In the genomic region with DNA sequence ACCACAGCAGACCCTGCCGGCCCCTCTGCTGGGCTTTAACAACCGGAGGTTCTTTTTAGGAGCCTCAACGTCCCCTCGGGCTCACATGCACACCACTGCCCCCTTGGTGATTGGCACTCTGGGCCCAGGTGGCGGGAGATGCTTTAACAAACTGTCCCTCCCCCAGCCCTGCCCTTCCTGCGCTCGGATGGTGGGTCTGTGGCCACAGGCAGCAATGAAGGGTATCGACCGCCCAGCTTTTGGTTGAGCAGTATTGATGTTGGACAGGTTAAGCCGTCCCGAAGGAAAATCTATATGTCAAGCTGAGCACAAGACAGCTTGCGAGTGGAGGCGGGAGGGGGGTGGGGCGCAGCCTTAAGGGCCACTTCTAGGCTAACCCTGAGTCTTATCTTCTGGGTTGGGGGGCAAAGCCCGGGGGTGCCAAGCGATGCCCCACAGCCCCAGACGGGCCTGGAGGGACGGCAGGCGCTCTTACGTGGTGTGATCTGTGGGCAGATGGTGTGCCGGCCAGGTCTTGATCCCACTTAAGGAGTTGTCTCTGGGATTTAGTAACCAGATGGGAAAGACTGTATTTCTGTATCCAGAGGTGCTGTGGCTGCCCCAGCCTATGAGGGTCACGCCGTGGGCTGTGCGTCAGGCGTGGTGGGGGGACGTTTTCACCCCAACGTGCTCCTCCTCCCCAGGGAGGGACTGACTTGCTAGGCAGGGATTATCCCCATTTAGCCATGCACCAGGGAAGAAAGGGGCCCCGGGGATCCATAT, we compare ENCODE assay signal across 17 cellular contexts. TPM values are rescaled to one million over a fixed set of nuclear protein-coding genes. Genes with fewer than 3 reads are reported as not detected.
DNase-seq lines count a peak whose midpoint lies in the region; ATAC-seq, FAIRE-seq and TF ChIP-seq lines count a peak whose summit lies in the region.
"Had no signal": no experiment of that assay in that cellular context is flagged by ENCODE, and none has a peak within 500 bp of the region (broad histone marks: within the 10 kb centered on the region; RNA-seq: fewer than 3 reads in every experiment).

No MANE protein-coding gene starts in this region.

- no peak overlapping the region for H3K23ac ChIP-seq in mesenchymal stem cell (ENCODE audit: low read length in 2 of 2)

- H3K27ac ChIP-seq in BLaER1 treated with 17β-estradiol and CSF1 and Interleukin-3, amounts not matched to agents 10 nM and 100 nM, result no peak overlapping the region
- H3K27ac ChIP-seq in K562 (ENCODE audit: extremely low read depth, low read depth, low read length), result peak overlapping the region; percentile 76
- H3K27ac ChIP-seq in neural progenitor cell, result no peak overlapping the region
- H3K27ac ChIP-seq in smooth muscle cell (ENCODE audit: low read depth), result no peak overlapping the region
- no peak overlapping the region for H3K27ac ChIP-seq in mesenchymal stem cell (ENCODE audit: low read length, poor library complexity, severe bottlenecking)
- H3K27ac ChIP-seq: RWPE1 had no signal

- H3K18ac ChIP-seq in mesenchymal stem cell (ENCODE audit: low read depth in 1 of 2, low read length in 2 of 2), result no peak overlapping the region

- no peaks in the 10 kb centered on the region for H3K9me3 ChIP-seq in BLaER1 treated with 17β-estradiol and CSF1 and Interleukin-3, amounts not matched to agents 10 nM and 100 nM (replicated peaks in 1 of 11)
- H3K9me3 ChIP-seq in Loucy (ENCODE audit: insufficient read depth, low read depth, low read length), result no peaks in the 10 kb centered on the region
- H3K9me3 ChIP-seq in K562 (replicated peaks; ENCODE audit: control insufficient read depth, insufficient read depth, low read depth, low read length), result no peaks in the 10 kb centered on the region
- no peaks in the 10 kb centered on the region for H3K9me3 ChIP-seq in neural progenitor cell (ENCODE audit: low read depth)
- no peaks in the 10 kb centered on the region for H3K9me3 ChIP-seq in smooth muscle cell (replicated peaks; ENCODE audit: low read depth)
- no peaks in the 10 kb centered on the region for H3K9me3 ChIP-seq in mesenchymal stem cell (ENCODE audit: control insufficient read depth, low read length)
- H3K9me3 ChIP-seq: MG63 had no signal

- no peak overlapping the region for H3K4me3 Mint-ChIP-seq in neural progenitor cell

- peaks cover 83 to 100% (median 94%) of the 10 kb centered on the region in 11 experiments for H4K20me1 ChIP-seq in BLaER1 treated with 17β-estradiol and CSF1 and Interleukin-3, amounts not matched to agents 10 nM and 100 nM
- H4K20me1 ChIP-seq in Loucy (ENCODE audit: insufficient read depth, low read length, poor library complexity, severe bottlenecking) (peaks cover 98% of the 10 kb centered on the region), K562 (replicated peaks; ENCODE audit: control insufficient read depth, insufficient read depth, low read length) (peaks cover 96% of the 10 kb centered on the region), neural progenitor cell (ENCODE audit: low read depth) (peaks cover 86% of the 10 kb centered on the region), smooth muscle cell (ENCODE audit: low read depth) (peaks cover 100% of the 10 kb centered on the region)

- intact Hi-C loops in K562 (cut with micrococcal nuclease), result loop anchor here (10.0 kb wide), 1 partner anchor 314 kb away; no protein-coding TSS in a partner anchor

- H3K4me2 ChIP-seq in BLaER1 treated with 17β-estradiol and CSF1 and Interleukin-3, amounts not matched to agents 10 nM and 100 nM, result peak overlapping the region; percentile 87 to 99 (median 98); a peak in 21 of 22 replicates
- peak overlapping the region; percentile 82 for H3K4me2 ChIP-seq in Loucy (ENCODE audit: low read depth, low read length, poor library complexity, severe bottlenecking)
- peak overlapping the region; percentile 58 for H3K4me2 ChIP-seq in K562 (ENCODE audit: insufficient read depth, low read length)
- H3K4me2 ChIP-seq in neural progenitor cell, result peak overlapping the region; percentile 41
- H3K4me2 ChIP-seq in smooth muscle cell, result no peak overlapping the region
- H3K4me2 ChIP-seq in mesenchymal stem cell (ENCODE audit: low read length, poor library complexity, severe bottlenecking), result no peak overlapping the region

- no peak overlapping the region for H3K27ac Mint-ChIP-seq in neural progenitor cell

- no peak for TF ChIP-seq EP300 in K562 (IDR thresholded peaks at IDR 0.05; ENCODE audit: low read length)

- TF ChIP-seq CTCF in Loucy (conservative IDR thresholded peaks at IDR 0.05; ENCODE audit: low read length) (no peak), K562 (IDR thresholded peaks at IDR 0.05 in 2 of 3, conservative IDR thresholded peaks at IDR 0.05 in 1 of 3; ENCODE audit: insufficient read depth in 2 of 3, low read depth in 1 of 3, low read length in 3 of 3) (no peak), neural progenitor cell (IDR thresholded peaks at IDR 0.05) (no peak), smooth muscle cell (IDR thresholded peaks at IDR 0.05; ENCODE audit: borderline replicate concordance, insufficient read depth, poor library complexity, severe bottlenecking) (no peak)

- FAIRE-seq in K562 (lab: Jason Lieb, UNC), result no peak
- FAIRE-seq: A204.1 had no signal

- peaks cover 20% of the 10 kb centered on the region for H3K27me3 Mint-ChIP-seq in neural progenitor cell (ENCODE audit: insufficient read depth, low read depth)

- in situ Hi-C loops in K562 (cut with MboI), result no loop called here

- peaks cover 0 to 43% (median 26%) of the 10 kb centered on the region in 11 experiments; a peak in 16 of 22 replicates for H3K36me3 ChIP-seq in BLaER1 treated with 17β-estradiol and CSF1 and Interleukin-3, amounts not matched to agents 10 nM and 100 nM
- H3K36me3 ChIP-seq in Loucy (ENCODE audit: insufficient read depth, low read length) (peaks cover 61% of the 10 kb centered on the region; the same call in 1 of the 2 replicates), K562 (ENCODE audit: control insufficient read depth, insufficient read depth, low read length) (peaks cover 87% of the 10 kb centered on the region), neural progenitor cell (no peaks in the 10 kb centered on the region), smooth muscle cell (ENCODE audit: low read depth) (no peaks in the 10 kb centered on the region), mesenchymal stem cell (ENCODE audit: control insufficient read depth in 1 of 2, insufficient read depth in 2 of 2, low read depth in 1 of 2, low read length in 2 of 2) (peaks cover 0 to 36% of the 10 kb centered on the region in 2 experiments)

- H3K79me2 ChIP-seq in Loucy (ENCODE audit: insufficient read depth, low read length) (peaks cover 100% of the 10 kb centered on the region), K562 (ENCODE audit: control insufficient read depth, insufficient read depth, low read length) (peaks cover 100% of the 10 kb centered on the region), neural progenitor cell (ENCODE audit: low read depth) (peaks cover 83% of the 10 kb centered on the region), smooth muscle cell (ENCODE audit: low read depth) (peaks cover 49% of the 10 kb centered on the region)

- no peak overlapping the region for H2BK12ac ChIP-seq in mesenchymal stem cell (ENCODE audit: low read length in 2 of 2)

- H4K91ac ChIP-seq in mesenchymal stem cell (ENCODE audit: low read length), result no peak overlapping the region

- H2BK5ac ChIP-seq in mesenchymal stem cell (ENCODE audit: low read depth, low read length, poor library complexity, severe bottlenecking), result no peak overlapping the region

- H3K9ac ChIP-seq in BLaER1 treated with 17β-estradiol and CSF1 and Interleukin-3, amounts not matched to agents 10 nM and 100 nM, result peak overlapping the region in 4 of 11 experiments; percentile 22 to 38 (median 29); a peak in 5 of 22 replicates
- H3K9ac ChIP-seq in Loucy (ENCODE audit: low read depth, low read length, poor library complexity, severe bottlenecking) (no peak overlapping the region), K562 (ENCODE audit: insufficient read depth in 1 of 2, low read depth in 2 of 2, low read length in 2 of 2) (peak overlapping the region; percentile 56 to 82; a peak in 3 of 4 replicates), neural progenitor cell (no peak overlapping the region), smooth muscle cell (ENCODE audit: low read depth) (no peak overlapping the region), mesenchymal stem cell (ENCODE audit: low read length) (no peak overlapping the region)

- H2AK5ac ChIP-seq in mesenchymal stem cell (ENCODE audit: low read length, severe bottlenecking), result no peak overlapping the region

- H3K4me1 Mint-ChIP-seq in neural progenitor cell, result peaks cover 44% of the 10 kb centered on the region

- 69% methylated on average over 25 of the region's 28 CpGs for WGBS in K562 (ENCODE audit: insufficient coverage, low coverage, missing lambda C conversion rate)
- WGBS in smooth muscle cell (ENCODE audit: low lambda C conversion rate), result 93% methylated on average over 28 of the region's 28 CpGs
- WGBS in mesenchymal stem cell, result 92% methylated on average over 27 of the region's 28 CpGs

- POLR2A ChIA-PET in K562 (lab: Yijun Ruan, JAX), result interaction anchor here (0.6 to 0.9 kb wide), 2 partner anchors 13 to 267 kb away, joined by 3 read pairs; no protein-coding TSS in a partner anchor

- TF ChIP-seq POLR2A in K562 (conservative IDR thresholded peaks at IDR 0.05), result peak; percentile 19; the same call in 1 of the 2 replicates

- H2BK120ac ChIP-seq in mesenchymal stem cell (ENCODE audit: low read depth, low read length), result no peak overlapping the region

- H2AFZ ChIP-seq in Loucy (ENCODE audit: low read length) (no peak overlapping the region), K562 (ENCODE audit: low read depth, low read length) (no peak overlapping the region), neural progenitor cell (replicated peaks) (no peak overlapping the region), smooth muscle cell (ENCODE audit: low read depth) (no peak overlapping the region), mesenchymal stem cell (ENCODE audit: low read depth, low read length) (no peak overlapping the region)

- DNase-seq in K562 (ENCODE audit: extremely low read depth in 1 of 4, low spot score in 3 of 4) (no peak), neural progenitor cell (ENCODE audit: low spot score) (no peak), GOT3 (lab: John Stamatoyannopoulos, UW) (no peak), smooth muscle cell (lab: John Stamatoyannopoulos, UW; ENCODE audit: unreplicated experiment) (no peak), NCI-H1105 (lab: John Stamatoyannopoulos, UW) (no peak), mesenchymal stem cell (no peak)
- DNase-seq: COR-L47; MG63; NCI-H1092 treated with DMSO at 0.1 percent for 48 hours; NCI-H1694; NCI-H510A treated with DMSO at 0.1 percent for 48 hours; NK-92 treated with Interleukin-12 subunit alpha and Interleukin-12 subunit beta, amount 100 ng/mL, for 24 hours; SW 1271 had no signal

- TF ChIP-seq RAD21 in K562 (CRISPR knock-in tag; conservative IDR thresholded peaks at IDR 0.05 in 1 of 2, IDR thresholded peaks at IDR 0.05 in 1 of 2), result no peak

- no peak overlapping the region for H4K8ac ChIP-seq in mesenchymal stem cell (ENCODE audit: low read length)

- peaks cover 9% of the 10 kb centered on the region for H3K36me3 Mint-ChIP-seq in neural progenitor cell

- no TSS peak for BruUV-seq in K562 (replicated peaks; lab: Mats Ljungman, UMichigan)

- H3K4me3 ChIP-seq in BLaER1 treated with 17β-estradiol and CSF1 and Interleukin-3, amounts not matched to agents 10 nM and 100 nM, result no peak overlapping the region
- no peak overlapping the region for H3K4me3 ChIP-seq in Loucy (ENCODE audit: low read length, poor library complexity, severe bottlenecking)
- H3K4me3 ChIP-seq in K562, result no peak overlapping the region
- H3K4me3 ChIP-seq in neural progenitor cell, result no peak overlapping the region
- H3K4me3 ChIP-seq in smooth muscle cell, result no peak overlapping the region
- no peak overlapping the region for H3K4me3 ChIP-seq in mesenchymal stem cell (ENCODE audit: insufficient read depth in 1 of 2, low read depth in 1 of 2, low read length in 2 of 2)
- H3K4me3 ChIP-seq: MG63 had no signal

- H2BK15ac ChIP-seq in mesenchymal stem cell (ENCODE audit: low read depth, poor library complexity, severe bottlenecking), result no peak overlapping the region

- H3K14ac ChIP-seq in mesenchymal stem cell (ENCODE audit: low read length in 2 of 2), result no peak overlapping the region

- ATAC-seq in K562, result no peak

- H3K79me1 ChIP-seq in mesenchymal stem cell (replicated peaks; ENCODE audit: low read length, poor library complexity, severe bottlenecking), result peaks cover 68% of the 10 kb centered on the region

- H3K27me3 ChIP-seq in BLaER1 treated with 17β-estradiol and CSF1 and Interleukin-3, amounts not matched to agents 10 nM and 100 nM, result no peaks in the 10 kb centered on the region
- H3K27me3 ChIP-seq in Loucy (ENCODE audit: insufficient read depth, low read length, poor library complexity, severe bottlenecking), result no peaks in the 10 kb centered on the region
- H3K27me3 ChIP-seq in K562 (ENCODE audit: control insufficient read depth in 2 of 2, insufficient read depth in 2 of 2, low read length in 2 of 2), result no peaks in the 10 kb centered on the region
- no peaks in the 10 kb centered on the region for H3K27me3 ChIP-seq in neural progenitor cell
- H3K27me3 ChIP-seq in smooth muscle cell (ENCODE audit: low read depth), result no peaks in the 10 kb centered on the region
- no peaks in the 10 kb centered on the region for H3K27me3 ChIP-seq in mesenchymal stem cell (ENCODE audit: control insufficient read depth in 1 of 2, insufficient read depth in 1 of 2, low read length in 2 of 2)
- H3K27me3 ChIP-seq: MG63 had no signal

- no peak overlapping the region for H3K4ac ChIP-seq in mesenchymal stem cell (ENCODE audit: low read depth in 1 of 2, low read length in 2 of 2)

- H3F3A ChIP-seq in Loucy (ENCODE audit: low read depth) (no peaks in the 10 kb centered on the region), neural progenitor cell (ENCODE audit: low read depth) (peaks cover 32% of the 10 kb centered on the region), smooth muscle cell (ENCODE audit: low read depth) (peaks cover 6% of the 10 kb centered on the region)

- no peaks in the 10 kb centered on the region for H3K9me2 ChIP-seq in Loucy (replicated peaks; ENCODE audit: low read depth, low read length)

- H3K9me1 ChIP-seq in K562 (ENCODE audit: control insufficient read depth, insufficient read depth, low read length), result peaks cover 47% of the 10 kb centered on the region

- H3K4me1 ChIP-seq in BLaER1 treated with 17β-estradiol and CSF1 and Interleukin-3, amounts not matched to agents 10 nM and 100 nM, result peaks cover 59 to 98% (median 95%) of the 10 kb centered on the region in 10 experiments
- H3K4me1 ChIP-seq in Loucy (ENCODE audit: insufficient read depth, low read length, poor library complexity, severe bottlenecking) (peaks cover 54% of the 10 kb centered on the region), K562 (replicated peaks in 1 of 2; ENCODE audit: control insufficient read depth in 2 of 2, insufficient read depth in 2 of 2, low read length in 2 of 2) (peaks cover 68 to 91% of the 10 kb centered on the region in 2 experiments), neural progenitor cell (peaks cover 44% of the 10 kb centered on the region), smooth muscle cell (ENCODE audit: low read depth) (peaks cover 35% of the 10 kb centered on the region), mesenchymal stem cell (ENCODE audit: control insufficient read depth, insufficient read depth, low read depth, low read length) (peaks cover 35% of the 10 kb centered on the region)

- CTCF ChIA-PET in K562 (lab: Yijun Ruan, JAX; ENCODE audit: low intra/inter-chr PET ratio), result no interaction called here

- H3K9me3 Mint-ChIP-seq in neural progenitor cell, result peaks cover 10% of the 10 kb centered on the region

RNA-seq across cellular contexts. Expression of gene GSE1, which starts 6.1 kb away (rescaled TPM):
- 692 and 1,066 TPM in 2 replicates for total RNA-seq in K562 (2011; cell fraction: chromatin; rRNA removed; ENCODE audit: low replicate concordance)
- 409 and 435 TPM in 2 replicates for total RNA-seq in K562 (2011; cell fraction: nucleolus; rRNA removed)
- 438 and 467 TPM in 2 replicates for total RNA-seq in K562 (2011; cell fraction: nucleoplasm; rRNA removed)
- total RNA-seq in K562 (2014; rRNA removed) (89.1 and 104 TPM in 2 replicates), K562 (2014; rRNA removed; fragmentation: Illumina TruSeq; extraction: Trizol) (40.9 and 41.8 TPM in 2 replicates), K562 (2015; rRNA removed; fragmentation: Illumina TruSeq; extraction: Trizol) (57.9 and 60.6 TPM in 2 replicates), K562 (2021) (208 and 244 TPM in 2 replicates), neural progenitor cell (ENCODE audit: low replicate concordance) (7.7 and 20.4 TPM in 2 replicates), smooth muscle cell (21.4 and 27.7 TPM in 2 replicates)
- polyA plus RNA-seq in K562 (2011; rRNA removed) (54.2 and 64.0 TPM in 2 replicates), K562 (2014; fragmentation: Illumina TruSeq; extraction: Trizol) (116 and 138 TPM in 2 replicates), K562 (2014; fragmentation: Nextera tagmentation; extraction: Ambion mirVana) (10 to 100 TPM; 12.2 to 15.8 TPM), K562 (2014; rRNA removed) (101 and 116 TPM in 2 replicates), smooth muscle cell (13.6 and 17.1 TPM in 2 replicates)
- polyA plus RNA-seq in K562 (2011; cell fraction: cytosol; rRNA removed), result 54.1 and 55.3 TPM in 2 replicates
- 210 and 277 TPM in 2 replicates for polyA plus RNA-seq in K562 (2011; cell fraction: nucleus; rRNA removed)
- polyA plus RNA-seq in K562 (2012), result 113 and 125 TPM in 2 replicates
- polyA minus RNA-seq in K562 (2011; rRNA and poly(A)+ RNA removed), result 61.1 and 68.8 TPM in 2 replicates
- polyA minus RNA-seq in K562 (2011; cell fraction: cytosol; rRNA and poly(A)+ RNA removed), result 106 and 121 TPM in 2 replicates
- 117 and 133 TPM in 2 replicates for polyA minus RNA-seq in K562 (2011; cell fraction: nucleus; rRNA and poly(A)+ RNA removed)
- polyA plus RNA-seq in mesenchymal stem cell (2013, experiment 1 of 2), result 39.2 TPM
- 38.5 TPM for polyA plus RNA-seq in mesenchymal stem cell (2013, experiment 2 of 2)

Comparison
In these comparisons a context has a peak if more than half of its experiments do, and no peak if none do; other contexts are left out.
1. H3K4me2 ChIP-seq: peak in BLaER1 treated with 17β-estradiol and CSF1 and Interleukin-3, amounts not matched to agents 10 nM and 100 nM (11 of 11), Loucy (single experiment), K562 (single experiment) and neural progenitor cell (single experiment); none in smooth muscle cell (single experiment) and mesenchymal stem cell (single experiment).
2. H3K9ac ChIP-seq: peak in K562 (2 of 2); none in Loucy (single experiment), neural progenitor cell (single experiment), smooth muscle cell (single experiment) and mesenchymal stem cell (single experiment).